34 cellular contexts compared by ENCODE assay signal in genomic region chr6:40258531-40258930, GRCh38.
"Had no signal": no experiment of that assay in that cellular context is flagged by ENCODE, and none has a peak within 500 bp of the region (broad histone marks: within the 10 kb centered on the region; RNA-seq: fewer than 3 reads in every experiment).

No MANE protein-coding gene starts in this region.

- DNase-seq: activated CD4-positive, alpha-beta memory T cell treated with anti-CD3 and anti-CD28 coated beads for 36 hours; activated CD4-positive, alpha-beta T cell treated with anti-CD3 and anti-CD28 coated beads for 4 hours; activated CD4-positive, alpha-beta T cell treated with anti-CD3 and anti-CD28 coated beads, Interleukin-2, amount 50 U/mL, for 1 hour; activated CD8-positive, alpha-beta memory T cell treated with anti-CD3 and anti-CD28 coated beads, Interleukin-2, amount 50 U/mL, for 4 hours; activated gamma-delta T cell treated with Interleukin-2 at 50 U/mL for 16 hours; activated naive CD4-positive, alpha-beta T cell treated with anti-CD3 and anti-CD28 coated beads for 36 hours; activated T-cell treated with anti-CD3 and anti-CD28 coated beads for 4 hours; activated T-cell treated with anti-CD3 and anti-CD28 coated beads, Interleukin-2, amount 50 U/mL, for 4 hours; adrenal gland; body of pancreas; caudate nucleus; cerebellar nuclear complex; Karpas-422; KBM-7; NCI-H1048; NCI-H1105 treated with DMSO at 0.1 percent for 48 hours; NCI-H1436; NCI-H1694; NCI-H1930; NCI-H2081 treated with DMSO at 0.1 percent for 48 hours; NCI-H446; NCI-H510A treated with DMSO at 0.1 percent for 48 hours; NCI-H526 treated with DMSO at 0.1 percent for 48 hours; NK-92 treated with Interleukin-12 subunit alpha and Interleukin-12 subunit beta, amount 100 ng/mL, for 24 hours; OCI-M1; SHP77; SJCRH30 had no signal

- H3K27ac ChIP-seq: adrenal gland, body of pancreas, SJCRH30, SK-N-MC had no signal

- H3K4me3 ChIP-seq: adrenal gland, body of pancreas, SJCRH30, SK-N-MC had no signal

- FAIRE-seq: astrocyte, bronchial epithelial cell, TTC549 had no signal

- H3K4me1 ChIP-seq: adrenal gland, SJCRH30 had no signal

- H3K36me3 ChIP-seq: adrenal gland, SJCRH30 had no signal

- H3K27me3 ChIP-seq: adrenal gland, body of pancreas, SJCRH30 had no signal

- H3K9me3 ChIP-seq: adrenal gland, body of pancreas, SJCRH30 had no signal

- ATAC-seq: activated CD4-positive, CD25-positive, alpha-beta regulatory T cell treated with anti-CD3 and anti-CD28 coated beads, Interleukin-2, amount 50 U/mL, for 24 hours; activated naive CD4-positive, alpha-beta T cell treated with anti-CD3 and anti-CD28 coated beads, Interleukin-2, amount 50 U/mL, for 72 hours; activated T-cell treated with anti-CD3 and anti-CD28 coated beads, Interleukin-2, amount 50 U/mL, for 4 hours; body of pancreas; Panc1 had no signal
